15 cellular contexts compared by ENCODE assay signal in genomic region chr6:70709826-70710225, GRCh38. TPM values are rescaled to one million over a fixed set of nuclear protein-coding genes. Genes with fewer than 3 reads are reported as not detected.
DNase-seq lines count a peak whose midpoint lies in the region; ATAC-seq, FAIRE-seq and TF ChIP-seq lines count a peak whose summit lies in the region.
"Had no signal": no experiment of that assay in that cellular context is flagged by ENCODE, and none has a peak within 500 bp of the region (broad histone marks: within the 10 kb centered on the region; RNA-seq: fewer than 3 reads in every experiment).

No MANE protein-coding gene starts in this region.

- DNase-seq in BJ (ENCODE audit: low read depth) (peak; percentile 10), IMR-90 (peak; percentile 90), brain microvascular endothelial cell (peak; percentile 48), HepG2 (ENCODE audit: low spot score) (peak; percentile 5), OCI-LY7 (ENCODE audit: low spot score) (no peak), GF-D8 (lab: John Stamatoyannopoulos, UW) (no peak)
- DNase-seq: NCI-H2029 treated with DMSO at 0.1 percent for 48 hours had no signal

- H3K27me3 ChIP-seq in BJ (ENCODE audit: control insufficient read depth, insufficient read depth, low read length) (no peaks in the 10 kb centered on the region), IMR-90 (ENCODE audit: control insufficient read depth, insufficient read depth, low read length) (no peaks in the 10 kb centered on the region), brain microvascular endothelial cell (replicated peaks) (no peaks in the 10 kb centered on the region), HepG2 (ENCODE audit: control insufficient read depth in 1 of 2, insufficient read depth in 2 of 2, low read length in 2 of 2) (no peaks in the 10 kb centered on the region)
- H3K27me3 ChIP-seq: cardiac muscle cell, esophagus muscularis mucosa had no signal

- H3K79me2 ChIP-seq in HepG2 (ENCODE audit: insufficient read depth, low read length), result peaks cover 12% of the 10 kb centered on the region
- H3K79me2 ChIP-seq in OCI-LY7 (ENCODE audit: insufficient read depth, low read depth, low read length), result peaks cover 12% of the 10 kb centered on the region; the same call in 1 of the 2 replicates

- H3K9ac ChIP-seq in IMR-90 (ENCODE audit: low read depth, low read length) (no peak overlapping the region), HepG2 (ENCODE audit: insufficient read depth, low read depth, low read length) (no peak overlapping the region)

- in situ Hi-C loops in IMR-90 (cut with MboI; ENCODE audit: low sequenced_read_pairs), result loop anchor here (5.0 to 25.0 kb wide), 2 partner anchors 177 to 302 kb away; no protein-coding TSS in a partner anchor
- in situ Hi-C loops in brain microvascular endothelial cell (cut with HindIII; ENCODE audit: low pct_ligation_motif_present, low sequenced_read_pairs), result no loop called here
- in situ Hi-C loops in HepG2 (cut with HindIII; ENCODE audit: extremely low pct_ligation_motif_present, low pct_unique_long_range_greater_than_20kb), result loop anchor here (5.0 to 10.0 kb wide), 3 partner anchors 177 to 305 kb away; partner anchors contain the start of gene B3GAT2

- intact Hi-C loops in IMR-90 (cut with micrococcal nuclease), result loop anchor here (5.0 kb wide), 1 partner anchor 247 kb away; the partner anchor contains the start of gene B3GAT2
- intact Hi-C loops in HepG2 (cut with micrococcal nuclease; ENCODE audit: unreplicated experiment), result no loop called here
- intact Hi-C loops in OCI-LY7 (cut with micrococcal nuclease; ENCODE audit: unreplicated experiment), result loop anchor here (2.0 to 5.0 kb wide), 2 partner anchors 247 to 302 kb away; partner anchors contain the start of gene B3GAT2

- no peak overlapping the region for H3K4ac ChIP-seq in IMR-90 (ENCODE audit: low read depth, low read length)

- no peak overlapping the region for H3K14ac ChIP-seq in IMR-90 (replicated peaks; ENCODE audit: low read depth, low read length)

- peak; percentile 90 for ATAC-seq in IMR-90 (ENCODE audit: low read depth)
- no peak for ATAC-seq in HepG2
- ATAC-seq in HG03097 (IDR thresholded peaks at IDR 0.05; ENCODE audit: low FRiP score, unreplicated experiment), result no peak
- no peak for ATAC-seq in HG02588 (IDR thresholded peaks at IDR 0.05; ENCODE audit: unreplicated experiment)

- TF ChIP-seq EP300 in HepG2 (IDR thresholded peaks at IDR 0.05; ENCODE audit: low read depth in 2 of 2, low read length in 2 of 2) (no peak), HepG2 (CRISPR knock-in tag; IDR thresholded peaks at IDR 0.05; ENCODE audit: borderline replicate concordance) (no peak)

- H2AFZ ChIP-seq in IMR-90 (replicated peaks; ENCODE audit: low read length, poor library complexity) (no peak overlapping the region), HepG2 (ENCODE audit: low read length) (no peak overlapping the region), OCI-LY7 (ENCODE audit: low read length) (no peak overlapping the region)
- H2AFZ ChIP-seq: PC-9 had no signal

- CTCF ChIA-PET in BJ (lab: Yijun Ruan, JAX) (interaction anchor here (1.0 to 5.2 kb wide), 5 partner anchors 147 to 353 kb away, joined by 3 to 96 read pairs (median 3); partner anchors contain the start of gene B3GAT2), IMR-90 (lab: Yijun Ruan, JAX) (interaction anchor here (5.0 kb wide), 1 partner anchor 175 kb away, joined by 39 read pairs; no protein-coding TSS in a partner anchor), HepG2 (lab: Yijun Ruan, JAX; ENCODE audit: low intra/inter-chr PET ratio, low total read pairs) (no interaction called here), OCI-LY7 (lab: Charles Lee; ENCODE audit: unreplicated experiment) (no interaction called here)

- H3K27ac ChIP-seq in IMR-90 (ENCODE audit: insufficient read depth, low read length) (no peak overlapping the region), brain microvascular endothelial cell (no peak overlapping the region), HepG2 (ENCODE audit: extremely low read length, insufficient read depth, low read length) (no peak overlapping the region), OCI-LY7 (ENCODE audit: low read depth, low read length, poor library complexity, severe bottlenecking) (no peak overlapping the region)
- H3K27ac ChIP-seq: cardiac muscle cell, esophagus muscularis mucosa, PC-9, skin epidermis had no signal

- H3K4me3 ChIP-seq in BJ (ENCODE audit: low read depth, low read length), result no peak overlapping the region
- no peak overlapping the region for H3K4me3 ChIP-seq in IMR-90 (ENCODE audit: insufficient read depth, low read depth, low read length)
- no peak overlapping the region for H3K4me3 ChIP-seq in brain microvascular endothelial cell (ENCODE audit: low read depth, low read length)
- no peak overlapping the region for H3K4me3 ChIP-seq in HepG2 (replicated peaks in 1 of 3; ENCODE audit: insufficient read depth in 1 of 3, low read depth in 2 of 3, low read length in 3 of 3)
- H3K4me3 ChIP-seq in OCI-LY7 (ENCODE audit: low read depth, low read length, poor library complexity, severe bottlenecking), result no peak overlapping the region
- H3K4me3 ChIP-seq: cardiac muscle cell, esophagus muscularis mucosa, PC-9, skin epidermis had no signal

- H4K8ac ChIP-seq in IMR-90 (ENCODE audit: low read depth in 2 of 2, low read length in 2 of 2), result no peak overlapping the region

- dilution Hi-C loops in IMR-90 (cut with HindIII; ENCODE audit: low sequenced_read_pairs, unreplicated experiment), result loop anchor here (25.0 kb wide), 1 partner anchor 177 kb away; no protein-coding TSS in a partner anchor

- H3K4me2 ChIP-seq in IMR-90 (ENCODE audit: low read depth, low read length), result no peak overlapping the region
- H3K4me2 ChIP-seq in HepG2 (ENCODE audit: low read depth, low read length), result no peak overlapping the region
- no peak overlapping the region for H3K4me2 ChIP-seq in OCI-LY7 (ENCODE audit: low read length)
- H3K4me2 ChIP-seq: PC-9 had no signal

- no peak overlapping the region for H2BK5ac ChIP-seq in IMR-90 (ENCODE audit: low read depth, low read length, poor library complexity, severe bottlenecking)

- TF ChIP-seq CTCF in BJ (IDR thresholded peaks at IDR 0.05; ENCODE audit: insufficient read depth, low read depth, low read length) (no peak), IMR-90 (conservative IDR thresholded peaks at IDR 0.05; ENCODE audit: low read depth, low read length) (no peak), brain microvascular endothelial cell (IDR thresholded peaks at IDR 0.05; ENCODE audit: low read depth, low read length, missing control alignments) (no peak), HepG2 (CRISPR knock-in tag; IDR thresholded peaks at IDR 0.05) (no peak), OCI-LY7 (conservative IDR thresholded peaks at IDR 0.05; ENCODE audit: low read length) (no peak)

- BruUV-seq in IMR-90 (replicated peaks; lab: Mats Ljungman, UMichigan), result no TSS peak
- BruUV-seq in HepG2 (replicated peaks; lab: Mats Ljungman, UMichigan), result no TSS peak
- BruUV-seq in OCI-LY7 (replicated peaks; lab: Mats Ljungman, UMichigan), result no TSS peak

- H4K5ac ChIP-seq in IMR-90 (ENCODE audit: low read depth, low read length), result no peak overlapping the region

- H2BK15ac ChIP-seq in IMR-90 (ENCODE audit: low read depth, low read length), result no peak overlapping the region

- no peaks in the 10 kb centered on the region for H3K9me2 ChIP-seq in OCI-LY7 (ENCODE audit: insufficient read depth, low read length)

- H3K18ac ChIP-seq in IMR-90 (ENCODE audit: low read depth, low read length), result no peak overlapping the region

- peaks cover 5 to 6% of the 10 kb centered on the region in 2 experiments; a peak in 3 of 4 replicates for H3K79me1 ChIP-seq in IMR-90 (ENCODE audit: low read depth in 1 of 2, low read length in 2 of 2)

- no peak for TF ChIP-seq RAD21 in IMR-90 (IDR thresholded peaks at IDR 0.05; ENCODE audit: low read length)
- no peak for TF ChIP-seq RAD21 in HepG2 (CRISPR knock-in tag; IDR thresholded peaks at IDR 0.05)

- POLR2A ChIA-PET in BJ (lab: Charles Lee), result no interaction called here
- POLR2A ChIA-PET in IMR-90 (lab: Charles Lee; ENCODE audit: unreplicated experiment), result no interaction called here
- POLR2A ChIA-PET in HepG2 (lab: Yijun Ruan, JAX), result no interaction called here
- POLR2A ChIA-PET in OCI-LY7 (lab: Charles Lee), result interaction anchor here (0.7 to 1.4 kb wide), 3 partner anchors 28 to 657 kb away, joined by 3 to 5 read pairs (median 5); partner anchors contain the start of gene SDHAF4

- H2AK5ac ChIP-seq in IMR-90 (ENCODE audit: low read depth, low read length), result no peak overlapping the region

- no peak overlapping the region for H2AK9ac ChIP-seq in IMR-90 (replicated peaks; ENCODE audit: low read depth, low read length, poor library complexity)

- H3K9me3 ChIP-seq in IMR-90 (ENCODE audit: control insufficient read depth, insufficient read depth, low read length) (peaks cover 3% of the 10 kb centered on the region; the same call in 1 of the 2 replicates), HepG2 (ENCODE audit: low read length) (peaks cover 13% of the 10 kb centered on the region), OCI-LY7 (ENCODE audit: low read length) (peaks cover 11% of the 10 kb centered on the region)

- FAIRE-seq in HepG2 (lab: Jason Lieb, UNC), result no peak
- FAIRE-seq: keratinocyte, TTC549 had no signal

- H3K4me1 ChIP-seq in IMR-90 (ENCODE audit: control insufficient read depth, insufficient read depth, low read length) (no peaks in the 10 kb centered on the region), HepG2 (ENCODE audit: insufficient read depth, low read length) (no peaks in the 10 kb centered on the region), OCI-LY7 (ENCODE audit: insufficient read depth, low read length, poor library complexity, severe bottlenecking) (peaks cover 6% of the 10 kb centered on the region)

- H3K36me3 ChIP-seq in BJ (ENCODE audit: control insufficient read depth, insufficient read depth, low read length) (no peaks in the 10 kb centered on the region), IMR-90 (ENCODE audit: control insufficient read depth, insufficient read depth, low read length) (no peaks in the 10 kb centered on the region), brain microvascular endothelial cell (replicated peaks) (no peaks in the 10 kb centered on the region), HepG2 (replicated peaks in 1 of 2; ENCODE audit: control insufficient read depth in 1 of 2, insufficient read depth in 2 of 2, low read length in 2 of 2) (no peaks in the 10 kb centered on the region), OCI-LY7 (ENCODE audit: insufficient read depth, low read length) (no peaks in the 10 kb centered on the region)
- H3K36me3 ChIP-seq: cardiac muscle cell, esophagus muscularis mucosa had no signal

- H4K91ac ChIP-seq in IMR-90 (ENCODE audit: insufficient read depth, low read depth, low read length), result no peak overlapping the region

- no peak overlapping the region for H2BK20ac ChIP-seq in IMR-90 (ENCODE audit: low read depth, low read length)

- H4K20me1 ChIP-seq in IMR-90 (ENCODE audit: insufficient read depth, low read length), result no peaks in the 10 kb centered on the region
- peaks cover 3% of the 10 kb centered on the region for H4K20me1 ChIP-seq in HepG2 (ENCODE audit: insufficient read depth, low read length)
- H4K20me1 ChIP-seq in OCI-LY7 (ENCODE audit: insufficient read depth, low read length), result no peaks in the 10 kb centered on the region

- H2BK120ac ChIP-seq in IMR-90 (ENCODE audit: low read depth, low read length), result no peak overlapping the region

- H3K23ac ChIP-seq in IMR-90 (ENCODE audit: low read depth, low read length), result no peak overlapping the region

- TF ChIP-seq POLR2A in IMR-90 (IDR thresholded peaks at IDR 0.05; ENCODE audit: low read depth, low read length) (no peak), HepG2 (IDR thresholded peaks at IDR 0.05; ENCODE audit: insufficient read depth in 1 of 2, low read depth in 2 of 2, low read length in 2 of 2) (no peak)

- WGBS in IMR-90 (ENCODE audit: extremely low coverage in 2 of 2, insufficient read length in 1 of 2), 2 experiments, result no CpG with 5 or more reads among the region's 3 CpGs
- 94% methylated on average over 3 of the region's 3 CpGs for WGBS in HepG2 (ENCODE audit: low lambda C conversion rate)

- H3K9me1 ChIP-seq in IMR-90 (ENCODE audit: insufficient read depth, low read length), result no peaks in the 10 kb centered on the region

- H3K56ac ChIP-seq in IMR-90 (ENCODE audit: extremely low read depth, insufficient read depth, low read length), result no peak overlapping the region

RNA-seq across cellular contexts. Expression of gene SMAP1, which starts 42.1 kb away (rescaled TPM):
- polyA plus RNA-seq in BJ (2011; rRNA removed), result 23.3 and 24.6 TPM in 2 replicates
- 20.1 and 22.8 TPM in 2 replicates for polyA minus RNA-seq in BJ (2011; rRNA and poly(A)+ RNA removed)
- total RNA-seq in IMR-90 (2012; rRNA removed), result 16.7 and 18.1 TPM in 2 replicates
- polyA plus RNA-seq in IMR-90 (2012; rRNA removed), result 14.6 and 14.8 TPM in 2 replicates
- polyA plus RNA-seq in IMR-90 (2012; cell fraction: cytosol; rRNA removed), result 6.5 and 8.6 TPM in 2 replicates
- polyA plus RNA-seq in IMR-90 (2012; cell fraction: nucleus; rRNA removed; ENCODE audit: low replicate concordance), result 6.9 and 11.9 TPM in 2 replicates
- total RNA-seq in HepG2 (2016; rRNA removed; fragmentation: Illumina TruSeq; extraction: Trizol), result 13.4 and 16.1 TPM in 2 replicates
- total RNA-seq in HepG2 (2016; cell fraction: cytosol; rRNA removed; fragmentation: Illumina TruSeq; extraction: Trizol; ENCODE audit: low read depth), result 6.8 and 7.7 TPM in 2 replicates
- total RNA-seq in HepG2 (2016; cell fraction: insoluble cytoplasmic fraction; rRNA removed; fragmentation: Illumina TruSeq; extraction: Trizol), result 13.2 and 17.1 TPM in 2 replicates
- total RNA-seq in HepG2 (2016; cell fraction: membrane; rRNA removed; fragmentation: Illumina TruSeq; extraction: Trizol), result 12.9 and 15.6 TPM in 2 replicates
- 15.7 and 16.0 TPM in 2 replicates for total RNA-seq in HepG2 (2016; cell fraction: nucleus; rRNA removed; fragmentation: Illumina TruSeq; extraction: Trizol)
- polyA plus RNA-seq in HepG2 (2011; rRNA removed), result 15.4 and 17.8 TPM in 2 replicates
- polyA plus RNA-seq in HepG2 (2011; cell fraction: cytosol; rRNA removed), result 13.8 and 13.9 TPM in 2 replicates
- 8.5 and 9.7 TPM in 2 replicates for polyA plus RNA-seq in HepG2 (2011; cell fraction: nucleus; rRNA removed)
- polyA plus RNA-seq in HepG2 (2012), result 18.5 and 22.2 TPM in 2 replicates
- polyA plus RNA-seq in HepG2 (2016; cell fraction: cytosol; fragmentation: Illumina TruSeq; extraction: Trizol; ENCODE audit: low read depth), result 8.6 and 8.9 TPM in 2 replicates
- polyA plus RNA-seq in HepG2 (2016; cell fraction: insoluble cytoplasmic fraction; fragmentation: Illumina TruSeq; extraction: Trizol; ENCODE audit: low read depth), result 24.3 and 27.8 TPM in 2 replicates
- 14.3 and 16.6 TPM in 2 replicates for polyA plus RNA-seq in HepG2 (2016; cell fraction: membrane; fragmentation: Illumina TruSeq; extraction: Trizol; ENCODE audit: low read depth)
- polyA plus RNA-seq in HepG2 (2016; cell fraction: nucleus; fragmentation: Illumina TruSeq; extraction: Trizol; ENCODE audit: insufficient read depth, low read depth), result 14.1 and 16.2 TPM in 2 replicates
- 19.2 and 21.6 TPM in 2 replicates for polyA minus RNA-seq in HepG2 (2011; rRNA and poly(A)+ RNA removed; ENCODE audit: low replicate concordance)
- 14.9 and 16.2 TPM in 2 replicates for polyA minus RNA-seq in HepG2 (2011; cell fraction: cytosol; rRNA and poly(A)+ RNA removed)
- polyA minus RNA-seq in HepG2 (2011; cell fraction: nucleus; rRNA and poly(A)+ RNA removed), result 22.8 and 24.1 TPM in 2 replicates
- 10.9 and 15.1 TPM in 2 replicates for total RNA-seq in OCI-LY7 (2014; rRNA removed; shearing (Covaris generic))
- 26.2 and 28.9 TPM in 2 replicates for total RNA-seq in OCI-LY7 (2022)

Comparison
In these comparisons a context has a peak if more than half of its experiments do, and no peak if none do; other contexts are left out.
1. DNase-seq: peak in BJ (single experiment), IMR-90 (single experiment), brain microvascular endothelial cell (single experiment) and HepG2 (single experiment); none in OCI-LY7 (single experiment) and GF-D8 (single experiment).
2. CTCF ChIA-PET loops: an anchor here in BJ (1.0 to 5.2 kb wide) and IMR-90 (5.0 kb wide); none called in HepG2 and OCI-LY7.